11 cellular contexts compared by ENCODE assay signal in genomic region chr9:134544388-134545212, GRCh38.
DNase-seq lines count a peak whose midpoint lies in the region; ATAC-seq lines count a peak whose summit lies in the region.
"Had no signal": no experiment of that assay in that cellular context is flagged by ENCODE, and none has a peak within 500 bp of the region (broad histone marks: within the 10 kb centered on the region; RNA-seq: fewer than 3 reads in every experiment).

No MANE protein-coding gene starts in this region.

- H3K4me3 Mint-ChIP-seq in activated T-helper 17 cell treated with anti-CD3 and anti-CD28 coated beads, Interleukin-2, amount 50 U/mL, for 72 hours = no peak overlapping the region
- H3K4me3 Mint-ChIP-seq in activated CD4-positive, alpha-beta memory T cell treated with anti-CD3 and anti-CD28 coated beads for 36 hours = no peak overlapping the region
- H3K4me3 Mint-ChIP-seq: T-helper 1 cell treated with Interleukin-12 subunit alpha and Interleukin-12 subunit beta and Interleukin-4 antibody, amounts not matched to agents 30 μg/mL and 1 μg/mL, for 36 hours had no signal

- CTCF ChIA-PET in activated CD4-positive, alpha-beta memory T cell treated with anti-CD3 and anti-CD28 coated beads for 36 hours (lab: Charles Lee) = no interaction called here

- H3K27me3 Mint-ChIP-seq in activated T-helper 17 cell treated with anti-CD3 and anti-CD28 coated beads, Interleukin-2, amount 50 U/mL, for 72 hours = no peaks in the 10 kb centered on the region
- no peaks in the 10 kb centered on the region for H3K27me3 Mint-ChIP-seq in activated CD4-positive, alpha-beta memory T cell treated with anti-CD3 and anti-CD28 coated beads for 36 hours

- H3K9me3 ChIP-seq in skeletal muscle satellite cell (replicated peaks; ENCODE audit: low read length) = no peaks in the 10 kb centered on the region

- peak; percentile 83 for DNase-seq in H7
- DNase-seq in astrocyte of the hippocampus (ENCODE audit: low read depth, low spot score) = peak; percentile 95
- peak; percentile 30 for DNase-seq in iPS DF 19.7 (ENCODE audit: low read depth, low spot score)
- no peak for DNase-seq in NCI-H82 treated with DMSO at 0.1 percent for 48 hours (lab: John Stamatoyannopoulos, UW; ENCODE audit: unreplicated experiment)
- no peak for DNase-seq in DMS79 (lab: John Stamatoyannopoulos, UW)
- no peak for DNase-seq in activated CD4-positive, alpha-beta memory T cell treated with anti-CD3 and anti-CD28 coated beads for 36 hours
- DNase-seq: MM.1S had no signal

- no peak for ATAC-seq in activated T-helper 17 cell treated with anti-CD3 and anti-CD28 coated beads, Interleukin-2, amount 50 U/mL, for 72 hours (replicated peaks)
- ATAC-seq: activated naive CD4-positive, alpha-beta T cell treated with anti-CD3 and anti-CD28 coated beads, Interleukin-2, amount 50 U/mL, for 72 hours had no signal

- no peak overlapping the region for H3K27ac Mint-ChIP-seq in activated T-helper 17 cell treated with anti-CD3 and anti-CD28 coated beads, Interleukin-2, amount 50 U/mL, for 72 hours
- H3K27ac Mint-ChIP-seq in activated CD4-positive, alpha-beta memory T cell treated with anti-CD3 and anti-CD28 coated beads for 36 hours = no peak overlapping the region
- H3K27ac Mint-ChIP-seq: activated naive CD4-positive, alpha-beta T cell treated with anti-CD3 and anti-CD28 coated beads, Interleukin-2, amount 50 U/mL, for 72 hours; T-helper 1 cell treated with Interleukin-12 subunit alpha and Interleukin-12 subunit beta and Interleukin-4 antibody, amounts not matched to agents 30 μg/mL and 1 μg/mL, for 36 hours had no signal

- H3K9ac ChIP-seq in skeletal muscle satellite cell (ENCODE audit: low read depth, low read length) = peak overlapping the region; percentile 22

- no peaks in the 10 kb centered on the region for H3K36me3 ChIP-seq in H7 (replicated peaks; ENCODE audit: control insufficient read depth, insufficient read depth, low read length)
- H3K36me3 ChIP-seq in skeletal muscle satellite cell (ENCODE audit: insufficient read depth, low read length) = no peaks in the 10 kb centered on the region

- POLR2A ChIA-PET in activated CD4-positive, alpha-beta memory T cell treated with anti-CD3 and anti-CD28 coated beads for 36 hours (lab: Charles Lee) = no interaction called here

- intact Hi-C loops in activated CD4-positive, alpha-beta memory T cell treated with anti-CD3 and anti-CD28 coated beads for 36 hours (cut with micrococcal nuclease) = no loop called here

- H3K36me3 Mint-ChIP-seq in activated T-helper 17 cell treated with anti-CD3 and anti-CD28 coated beads, Interleukin-2, amount 50 U/mL, for 72 hours (ENCODE audit: low read depth) = no peaks in the 10 kb centered on the region
- no peaks in the 10 kb centered on the region for H3K36me3 Mint-ChIP-seq in activated CD4-positive, alpha-beta memory T cell treated with anti-CD3 and anti-CD28 coated beads for 36 hours
- H3K36me3 Mint-ChIP-seq: activated naive CD4-positive, alpha-beta T cell treated with anti-CD3 and anti-CD28 coated beads, Interleukin-2, amount 50 U/mL, for 72 hours had no signal

- peaks cover 16% of the 10 kb centered on the region for H3K4me1 ChIP-seq in skeletal muscle satellite cell (ENCODE audit: control insufficient read depth, insufficient read depth, low read length)

- H3K9me3 Mint-ChIP-seq in activated T-helper 17 cell treated with anti-CD3 and anti-CD28 coated beads, Interleukin-2, amount 50 U/mL, for 72 hours = no peaks in the 10 kb centered on the region
- H3K9me3 Mint-ChIP-seq in activated CD4-positive, alpha-beta memory T cell treated with anti-CD3 and anti-CD28 coated beads for 36 hours = no peaks in the 10 kb centered on the region
- H3K9me3 Mint-ChIP-seq: activated naive CD4-positive, alpha-beta T cell treated with anti-CD3 and anti-CD28 coated beads, Interleukin-2, amount 50 U/mL, for 72 hours; T-helper 1 cell treated with Interleukin-12 subunit alpha and Interleukin-12 subunit beta and Interleukin-4 antibody, amounts not matched to agents 30 μg/mL and 1 μg/mL, for 36 hours had no signal

- peak overlapping the region; percentile 63 for H3K4me2 ChIP-seq in skeletal muscle satellite cell (ENCODE audit: low read length)

- no peaks in the 10 kb centered on the region for H3K4me1 Mint-ChIP-seq in activated T-helper 17 cell treated with anti-CD3 and anti-CD28 coated beads, Interleukin-2, amount 50 U/mL, for 72 hours
- H3K4me1 Mint-ChIP-seq in activated CD4-positive, alpha-beta memory T cell treated with anti-CD3 and anti-CD28 coated beads for 36 hours (ENCODE audit: low read depth) = no peaks in the 10 kb centered on the region

- no peaks in the 10 kb centered on the region for H3K27me3 ChIP-seq in H7 (ENCODE audit: control insufficient read depth, insufficient read depth, low read length)
- H3K27me3 ChIP-seq in skeletal muscle satellite cell (ENCODE audit: control insufficient read depth, insufficient read depth, low read length) = no peaks in the 10 kb centered on the region

- no peak overlapping the region for H3K4me3 ChIP-seq in H7 (ENCODE audit: insufficient read depth, low read depth, low read length)
- H3K4me3 ChIP-seq in skeletal muscle satellite cell (ENCODE audit: low read length) = peak overlapping the region; percentile 33

Comparison
In these comparisons a context has a peak if more than half of its experiments do, and no peak if none do; other contexts are left out.
1. DNase-seq: peak in H7 (single experiment), astrocyte of the hippocampus (single experiment) and iPS DF 19.7 (single experiment); none in NCI-H82 treated with DMSO at 0.1 percent for 48 hours (single experiment), DMS79 (single experiment) and activated CD4-positive, alpha-beta memory T cell treated with anti-CD3 and anti-CD28 coated beads for 36 hours (single experiment).